11 cellular contexts compared by ENCODE assay signal in the genomic region with DNA sequence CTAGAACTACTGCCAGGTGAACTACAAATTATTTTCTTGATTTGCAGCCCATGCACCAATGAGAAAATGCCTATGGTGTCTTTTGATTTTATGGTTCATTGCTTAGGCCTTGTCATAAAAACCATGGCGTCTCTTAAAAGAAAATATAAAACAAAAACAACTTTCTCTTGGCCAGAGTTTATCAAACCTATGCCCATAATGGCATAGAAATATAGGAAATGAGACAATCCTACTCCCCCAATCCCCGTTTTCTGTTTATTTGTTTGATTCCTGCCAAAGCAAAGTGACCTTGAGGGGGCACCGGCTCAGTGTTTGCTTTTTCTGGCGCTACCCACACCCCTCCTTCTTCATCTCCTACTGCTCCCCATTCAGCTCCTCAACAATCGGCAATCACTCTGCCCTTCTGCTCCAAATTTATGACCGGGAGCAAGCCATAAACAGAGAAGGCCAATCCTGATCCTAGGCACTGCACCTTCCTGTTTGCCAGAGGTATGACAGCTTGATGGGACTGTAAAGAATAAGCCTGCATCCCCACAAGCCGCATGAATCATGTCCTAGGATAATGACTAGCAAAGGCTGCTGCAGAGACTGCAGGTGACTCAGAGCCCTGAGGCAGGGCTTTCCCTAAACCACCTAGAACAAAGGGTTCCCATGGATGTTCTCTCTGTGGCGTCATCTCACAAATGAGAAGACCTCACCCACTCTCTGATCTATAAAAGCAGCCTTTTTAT.
DNase-seq lines count a peak whose midpoint lies in the region; ATAC-seq lines count a peak whose summit lies in the region.
"Had no signal": no experiment of that assay in that cellular context is flagged by ENCODE, and none has a peak within 500 bp of the region (broad histone marks: within the 10 kb centered on the region; RNA-seq: fewer than 3 reads in every experiment).

No MANE protein-coding gene starts in this region.

- no peak overlapping the region for H4K8ac ChIP-seq in mesendoderm (ENCODE audit: low read depth, low read length)

- no peak overlapping the region for H4K5ac ChIP-seq in mesendoderm (ENCODE audit: low read length)

- DNase-seq in COLO829 (ENCODE audit: low spot score), result peak; percentile 85
- DNase-seq in NCI-H1417 treated with DMSO at 0.1 percent for 48 hours (lab: John Stamatoyannopoulos, UW), result peak; percentile 25
- DNase-seq in caudate nucleus (lab: John Stamatoyannopoulos, UW), result peak in 48 of 61 donors; percentile 3 to 93 (median 41)
- DNase-seq in mesendoderm, result peak; percentile 90
- DNase-seq in cerebellar cortex (ENCODE audit: low spot score), result no peak
- DNase-seq in activated T-cell treated with anti-CD3 and anti-CD28 coated beads, Interleukin-2, amount 50 U/mL, for 48 hours, result no peak
- no peak for DNase-seq in HT-29 (ENCODE audit: low spot score)
- DNase-seq: activated CD8-positive, alpha-beta memory T cell treated with anti-CD3 and anti-CD28 coated beads, Interleukin-2, amount 10 ng/mL, durations not matched to agents 7 days and 5 days; effector memory CD8-positive, alpha-beta T cell; naive B cell had no signal

- no peak overlapping the region for H2BK15ac ChIP-seq in mesendoderm (replicated peaks; ENCODE audit: low read depth)

- no peaks in the 10 kb centered on the region for H3K36me3 ChIP-seq in mesendoderm (ENCODE audit: control insufficient read depth, insufficient read depth, low read length)

- no peaks in the 10 kb centered on the region for H3K79me2 ChIP-seq in mesendoderm (ENCODE audit: control insufficient read depth, insufficient read depth, low read length)

- H3K9ac ChIP-seq in mesendoderm (ENCODE audit: low read length), result no peak overlapping the region

- H2AK5ac ChIP-seq in mesendoderm (ENCODE audit: low read length), result no peak overlapping the region

- no peaks in the 10 kb centered on the region for H3K27me3 ChIP-seq in mesendoderm (ENCODE audit: insufficient read depth, low read length, poor library complexity)

- no peak overlapping the region for H3K18ac ChIP-seq in mesendoderm (ENCODE audit: low read length)

- H3K27ac ChIP-seq in caudate nucleus (ENCODE audit: low read depth, low read length) (peak overlapping the region; percentile 70), mesendoderm (ENCODE audit: low read depth, low read length) (no peak overlapping the region)

- ATAC-seq in GM19452 (IDR thresholded peaks at IDR 0.05; ENCODE audit: unreplicated experiment), result no peak
- ATAC-seq: activated CD8-positive, alpha-beta memory T cell treated with anti-CD3 and anti-CD28 coated beads, Interleukin-2, amount 10 ng/mL, durations not matched to agents 7 days and 5 days; effector memory CD8-positive, alpha-beta T cell had no signal

- H2BK5ac ChIP-seq in mesendoderm (ENCODE audit: low read length), result no peak overlapping the region

- no peak overlapping the region for H3K4me3 ChIP-seq in mesendoderm (ENCODE audit: low read length)

- H3K4ac ChIP-seq in mesendoderm (ENCODE audit: low read depth, low read length), result no peak overlapping the region

- no peak overlapping the region for H3K56ac ChIP-seq in mesendoderm (ENCODE audit: low read length)

- H2BK120ac ChIP-seq in mesendoderm (ENCODE audit: low read depth, low read length), result no peak overlapping the region

- no peak overlapping the region for H3K23ac ChIP-seq in mesendoderm (ENCODE audit: low read length)

- WGBS in mesendoderm (ENCODE audit: extremely low coverage, insufficient coverage, low lambda C conversion rate), result no CpG with 5 or more reads among the region's 8 CpGs

- no peak overlapping the region for H3K4me2 ChIP-seq in mesendoderm (ENCODE audit: low read length)

- no peaks in the 10 kb centered on the region for H3K79me1 ChIP-seq in mesendoderm (ENCODE audit: low read length)

- no peaks in the 10 kb centered on the region for H3K4me1 ChIP-seq in mesendoderm (ENCODE audit: control insufficient read depth, low read depth, low read length)

Comparison
In these comparisons a context has a peak if more than half of its experiments do, and no peak if none do; other contexts are left out.
1. DNase-seq: peak in COLO829 (single experiment), NCI-H1417 treated with DMSO at 0.1 percent for 48 hours (single experiment), caudate nucleus (48 of 61) and mesendoderm (single experiment); none in cerebellar cortex (single experiment), activated T-cell treated with anti-CD3 and anti-CD28 coated beads, Interleukin-2, amount 50 U/mL, for 48 hours (0 of 2) and HT-29 (single experiment).